32 cellular contexts compared by ENCODE assay signal in genomic region chr2:238593236-238593635, GRCh38.
"Had no signal": no experiment of that assay in that cellular context is flagged by ENCODE, and none has a peak within 500 bp of the region (broad histone marks: within the 10 kb centered on the region; RNA-seq: fewer than 3 reads in every experiment).

No MANE protein-coding gene starts in this region.

- H3K9me3 ChIP-seq: heart right ventricle, lower lobe of right lung, mucosa of descending colon, neutrophil, ovary, prostate gland, right lobe of liver, tibial nerve, uterus had no signal

- H3K36me3 ChIP-seq: heart right ventricle, lower lobe of right lung, neural progenitor cell, neutrophil, ovary, prostate gland, right lobe of liver, tibial nerve, uterus had no signal

- H3K9me3 Mint-ChIP-seq: naive thymus-derived CD4-positive, alpha-beta T cell; natural killer cell treated with Interleukin-12 subunit alpha and Interleukin-12 subunit beta and Interleukin-15 and Interleukin-18, amount 100 ng/mL, for 72 hours; neural progenitor cell; stimulated activated naive CD8-positive, alpha-beta T cell treated with anti-CD3 and anti-CD28 coated beads, Interleukin-15, amount 100 ng/mL, for 72 hours; type B pancreatic cell had no signal

- H3K9ac ChIP-seq: neural progenitor cell had no signal

- H3K4me1 Mint-ChIP-seq: stimulated activated memory B cell treated with anti-CD40 and anti-IgM and Interleukin-4, amounts not matched to agents 10 μg/mL and 1 μg/mL and 100 μg/mL, for 72 hours had no signal

- ATAC-seq: heart right ventricle; left cardiac atrium; left lobe of liver; left ventricle myocardium superior; lower lobe of right lung; mucosa of descending colon; naive thymus-derived CD4-positive, alpha-beta T cell; natural killer cell treated with Interleukin-12 subunit alpha and Interleukin-12 subunit beta and Interleukin-15 and Interleukin-18, amount 100 ng/mL, for 72 hours; right lobe of liver; stimulated activated memory B cell treated with anti-CD40 and anti-IgM and Interleukin-4, amounts not matched to agents 10 μg/mL and 1 μg/mL and 100 μg/mL, for 72 hours; stimulated activated naive CD8-positive, alpha-beta T cell treated with anti-CD3 and anti-CD28 coated beads, Interleukin-15, amount 100 ng/mL, for 72 hours had no signal

- H3K36me3 Mint-ChIP-seq: naive thymus-derived CD4-positive, alpha-beta T cell; natural killer cell treated with Interleukin-12 subunit alpha and Interleukin-12 subunit beta and Interleukin-15 and Interleukin-18, amount 100 ng/mL, for 72 hours; neural progenitor cell; stimulated activated memory B cell treated with anti-CD40 and anti-IgM and Interleukin-4, amounts not matched to agents 10 μg/mL and 1 μg/mL and 100 μg/mL, for 72 hours; type B pancreatic cell had no signal

- H3K4me1 ChIP-seq: neural progenitor cell, right lobe of liver had no signal

- H3K4me3 ChIP-seq: heart right ventricle, hepatocyte, lower lobe of right lung, mucosa of descending colon, neural progenitor cell, ovary, prostate gland, right lobe of liver, smooth muscle cell, tibial nerve, uterus had no signal

- H3K27ac Mint-ChIP-seq: naive thymus-derived CD4-positive, alpha-beta T cell; natural killer cell treated with Interleukin-12 subunit alpha and Interleukin-12 subunit beta and Interleukin-15 and Interleukin-18, amount 100 ng/mL, for 72 hours; neural progenitor cell; stimulated activated memory B cell treated with anti-CD40 and anti-IgM and Interleukin-4, amounts not matched to agents 10 μg/mL and 1 μg/mL and 100 μg/mL, for 72 hours; stimulated activated naive CD8-positive, alpha-beta T cell treated with anti-CD3 and anti-CD28 coated beads, Interleukin-15, amount 100 ng/mL, for 72 hours; type B pancreatic cell had no signal

- H3K27ac ChIP-seq: heart right ventricle, hepatocyte, lower lobe of right lung, neural progenitor cell, neutrophil, ovary, prostate gland, right lobe of liver, tibial nerve, uterus had no signal

- H3K27me3 ChIP-seq: heart right ventricle, hepatocyte, neural progenitor cell, neutrophil, ovary, right lobe of liver, tibial nerve, uterus had no signal

- DNase-seq: heart right ventricle; islet precursor cell; kidney glomerular epithelial cell; left cardiac atrium; left ventricle myocardium superior; lower lobe of right lung; mesendoderm; midbrain; mucosa of descending colon; naive thymus-derived CD4-positive, alpha-beta T cell; occipital lobe; retina; right lobe of liver; stimulated activated CD4-positive, alpha-beta T cell treated with anti-CD3 and anti-CD28 coated beads, Interleukin-1b, Interleukin-23, amount 100 ng/mL, for 48 hours; stimulated activated CD4-positive, alpha-beta T cell treated with anti-CD3 and anti-CD28 coated beads, Interleukin-2, amount 100 ng/mL, for 48 hours; stimulated activated CD4-positive, alpha-beta T cell treated with anti-CD3 and anti-CD28 coated beads, Interleukin-4, amount 100 ng/mL, for 4 hours; stimulated activated CD8-positive, alpha-beta memory T cell treated with anti-CD3 and anti-CD28 coated beads, Interleukin-4, amount 100 ng/mL, for 48 hours; stimulated activated naive CD4-positive, alpha-beta T cell treated with Interleukin-2 at 50 U/mL for 16 hours; stimulated activated naive CD8-positive, alpha-beta T cell treated with anti-CD3 and anti-CD28 coated beads, Interleukin-15, amount 100 ng/mL, for 72 hours; substantia nigra; uterus had no signal

- H3K4me3 Mint-ChIP-seq: naive thymus-derived CD4-positive, alpha-beta T cell; natural killer cell treated with Interleukin-12 subunit alpha and Interleukin-12 subunit beta and Interleukin-15 and Interleukin-18, amount 100 ng/mL, for 72 hours; neural progenitor cell; stimulated activated memory B cell treated with anti-CD40 and anti-IgM and Interleukin-4, amounts not matched to agents 10 μg/mL and 1 μg/mL and 100 μg/mL, for 72 hours; stimulated activated naive CD8-positive, alpha-beta T cell treated with anti-CD3 and anti-CD28 coated beads, Interleukin-15, amount 100 ng/mL, for 72 hours; type B pancreatic cell had no signal
